Comparison of ENCODE assay signal across 9 cellular contexts in genomic region chr2:197107291-197108269, GRCh38.
DNase-seq lines count a peak whose midpoint lies in the region; ATAC-seq and TF ChIP-seq lines count a peak whose summit lies in the region.
"Had no signal": no experiment of that assay in that cellular context is flagged by ENCODE, and none has a peak within 500 bp of the region (broad histone marks: within the 10 kb centered on the region; RNA-seq: fewer than 3 reads in every experiment).

No MANE protein-coding gene starts in this region.

- no peak for ATAC-seq in HG03108 (IDR thresholded peaks at IDR 0.05; ENCODE audit: unreplicated experiment)

- CTCF ChIA-PET in activated naive CD4-positive, alpha-beta T cell treated with anti-CD3 and anti-CD28 coated beads for 36 hours (lab: Charles Lee) = interaction anchor here (0.5 to 1.0 kb wide), 2 partner anchors 13 to 272 kb away, joined by 3 to 4 read pairs; no protein-coding TSS in a partner anchor

- H3K4me3 Mint-ChIP-seq in activated naive CD4-positive, alpha-beta T cell treated with anti-CD3 and anti-CD28 coated beads for 36 hours = no peak overlapping the region
- no peak overlapping the region for H3K4me3 Mint-ChIP-seq in mesothelial cell of epicardium

- H3K36me3 ChIP-seq in uterus = no peaks in the 10 kb centered on the region

- TF ChIP-seq POLR2A in uterus (IDR thresholded peaks at IDR 0.05) = no peak

- no peaks in the 10 kb centered on the region for H3K27me3 ChIP-seq in uterus

- no peaks in the 10 kb centered on the region for H3K27me3 Mint-ChIP-seq in activated naive CD4-positive, alpha-beta T cell treated with anti-CD3 and anti-CD28 coated beads for 36 hours (ENCODE audit: low read depth)
- H3K27me3 Mint-ChIP-seq in mesothelial cell of epicardium (ENCODE audit: low read depth) = no peaks in the 10 kb centered on the region

- no peaks in the 10 kb centered on the region for H3K9me3 ChIP-seq in uterus

- H3K4me1 Mint-ChIP-seq in activated naive CD4-positive, alpha-beta T cell treated with anti-CD3 and anti-CD28 coated beads for 36 hours (ENCODE audit: low read depth) = peaks cover 2% of the 10 kb centered on the region
- H3K4me1 Mint-ChIP-seq in mesothelial cell of epicardium = peaks cover 22% of the 10 kb centered on the region

- H3K4me1 ChIP-seq in uterus = peaks cover 0 to 12% of the 10 kb centered on the region in 2 donors

- no peak for DNase-seq in activated naive CD4-positive, alpha-beta T cell treated with anti-CD3 and anti-CD28 coated beads for 36 hours
- DNase-seq in activated naive CD4-positive, alpha-beta T cell (lab: John Stamatoyannopoulos, UW) = no peak
- peak; percentile 36 for DNase-seq in dermis blood vessel endothelial cell
- DNase-seq in mesothelial cell of epicardium (ENCODE audit: low spot score in 2 of 2, unreplicated experiment in 2 of 2) = no peak
- DNase-seq in uterus = peak; percentile 60 to 65
- no peak for DNase-seq in NCI-H774 (lab: John Stamatoyannopoulos, UW)
- no peak for DNase-seq in activated gamma-delta T cell (lab: John Stamatoyannopoulos, UW)
- DNase-seq: stimulated activated CD4-positive, alpha-beta T cell treated with anti-CD3 and anti-CD28 coated beads, Interleukin-1b, Interleukin-23, amount 100 ng/mL, for 48 hours had no signal

- H3K27ac Mint-ChIP-seq in activated naive CD4-positive, alpha-beta T cell treated with anti-CD3 and anti-CD28 coated beads for 36 hours = peak overlapping the region; percentile 66
- peak overlapping the region; percentile 78 for H3K27ac Mint-ChIP-seq in mesothelial cell of epicardium

- intact Hi-C loops in activated naive CD4-positive, alpha-beta T cell treated with anti-CD3 and anti-CD28 coated beads for 36 hours (cut with micrococcal nuclease) = no loop called here
- intact Hi-C loops in uterus (cut with DNase I; ENCODE audit: low total_unique reads) = no loop called here

- H3K27ac ChIP-seq in uterus = peak overlapping the region; percentile 71 to 80

- H3K36me3 Mint-ChIP-seq in activated naive CD4-positive, alpha-beta T cell treated with anti-CD3 and anti-CD28 coated beads for 36 hours (ENCODE audit: low read depth) = peaks cover 17% of the 10 kb centered on the region
- no peaks in the 10 kb centered on the region for H3K36me3 Mint-ChIP-seq in mesothelial cell of epicardium

- no peak overlapping the region for H3K4me3 ChIP-seq in uterus

- TF ChIP-seq CTCF in mesothelial cell of epicardium (IDR thresholded peaks at IDR 0.05; ENCODE audit: unreplicated experiment) (no peak), uterus (IDR thresholded peaks at IDR 0.05) (no peak)

- H3K9me3 Mint-ChIP-seq in activated naive CD4-positive, alpha-beta T cell treated with anti-CD3 and anti-CD28 coated beads for 36 hours = no peaks in the 10 kb centered on the region
- H3K9me3 Mint-ChIP-seq in mesothelial cell of epicardium = no peaks in the 10 kb centered on the region

Comparison
In these comparisons a context has a peak if more than half of its experiments do, and no peak if none do; other contexts are left out.
1. DNase-seq: peak in dermis blood vessel endothelial cell (single experiment) and uterus (2 of 2); none in activated naive CD4-positive, alpha-beta T cell treated with anti-CD3 and anti-CD28 coated beads for 36 hours (single experiment), activated naive CD4-positive, alpha-beta T cell (0 of 4), mesothelial cell of epicardium (0 of 2), NCI-H774 (single experiment) and activated gamma-delta T cell (single experiment).